8 cellular contexts compared by ENCODE assay signal in the genomic region with DNA sequence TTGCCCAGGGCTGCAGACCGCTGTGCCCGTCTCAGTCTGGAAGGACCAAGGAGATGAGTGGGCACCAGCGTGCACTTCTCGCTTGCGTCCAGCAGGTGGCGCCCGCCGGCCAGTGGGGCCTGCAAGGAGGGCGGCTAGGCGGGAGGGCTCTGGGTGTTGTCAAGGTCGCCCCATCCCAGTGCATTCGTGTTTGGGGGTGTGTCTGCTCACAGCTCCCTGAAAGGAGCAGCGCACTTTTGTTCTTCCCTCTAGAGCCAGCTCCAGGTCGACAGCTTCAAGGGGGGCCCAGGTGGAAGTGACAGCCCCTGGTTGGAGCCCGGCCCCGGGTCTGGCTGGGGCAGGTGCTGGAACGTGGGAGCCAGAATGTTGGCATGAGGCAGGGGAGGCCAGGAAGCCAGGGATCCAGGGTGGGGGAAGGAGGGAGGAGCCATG. TPM values are rescaled to one million over a fixed set of nuclear protein-coding genes. Genes with fewer than 3 reads are reported as not detected.
DNase-seq lines count a peak whose midpoint lies in the region; ATAC-seq and TF ChIP-seq lines count a peak whose summit lies in the region.

No MANE protein-coding gene starts in this region.

- H3K27me3 ChIP-seq in Caco-2 (replicated peaks; ENCODE audit: control insufficient read depth, insufficient read depth, low read length) (no peaks in the 10 kb centered on the region), IMR-90 (ENCODE audit: control insufficient read depth, insufficient read depth, low read length) (peaks cover 18% of the 10 kb centered on the region; the same call in 1 of the 2 replicates), Peyer's patch (no peaks in the 10 kb centered on the region), neural progenitor cell (peaks cover 26% of the 10 kb centered on the region)

- TF ChIP-seq RAD21 in IMR-90 (IDR thresholded peaks at IDR 0.05; ENCODE audit: low read length), result peak; percentile 85

- DNase-seq in Caco-2 (peak; percentile 69 to 84), IMR-90 (peak; percentile 45), Peyer's patch (peak; percentile 50 to 86 (median 82)), fibroblast of mammary gland (ENCODE audit: low read depth) (peak; percentile 48), neural progenitor cell (ENCODE audit: low spot score) (peak; percentile 86), stromal cell of bone marrow (ENCODE audit: low read depth) (peak; percentile 18)
- DNase-seq in activated T-cell treated with anti-CD3 and anti-CD28 coated beads, Interleukin-2, amount 50 U/mL, for 4 hours, result peak; percentile 69

- no peak overlapping the region for H4K8ac ChIP-seq in IMR-90 (ENCODE audit: low read depth in 2 of 2, low read length in 2 of 2)

- H3K36me3 Mint-ChIP-seq in Caco-2 (ENCODE audit: insufficient read depth, unreplicated experiment) (no peaks in the 10 kb centered on the region), neural progenitor cell (no peaks in the 10 kb centered on the region)
- no peaks in the 10 kb centered on the region for H3K36me3 Mint-ChIP-seq in activated T-cell treated with anti-CD3 and anti-CD28 coated beads, Interleukin-2, amount 50 U/mL, for 4 hours (ENCODE audit: insufficient read depth)

- peaks cover 10% of the 10 kb centered on the region for H3K27me3 Mint-ChIP-seq in Caco-2 (ENCODE audit: insufficient read depth, unreplicated experiment)
- H3K27me3 Mint-ChIP-seq in activated T-cell treated with anti-CD3 and anti-CD28 coated beads, Interleukin-2, amount 50 U/mL, for 4 hours (ENCODE audit: low read depth), result peaks cover 25% of the 10 kb centered on the region
- H3K27me3 Mint-ChIP-seq in neural progenitor cell (ENCODE audit: insufficient read depth, low read depth), result peaks cover 21% of the 10 kb centered on the region

- no peaks in the 10 kb centered on the region for H3K79me1 ChIP-seq in IMR-90 (ENCODE audit: low read depth in 1 of 2, low read length in 2 of 2)

- peak; percentile 95 to 96 for TF ChIP-seq CTCF in Caco-2 (IDR thresholded peaks at IDR 0.05; ENCODE audit: insufficient read depth in 1 of 2, low read depth in 1 of 2, low read length in 1 of 2, severe bottlenecking in 1 of 2, unreplicated experiment in 1 of 2)
- TF ChIP-seq CTCF in IMR-90 (conservative IDR thresholded peaks at IDR 0.05; ENCODE audit: low read depth, low read length), result peak; percentile 88
- peak; percentile 78 to 96 (median 81) for TF ChIP-seq CTCF in Peyer's patch (IDR thresholded peaks at IDR 0.05)
- TF ChIP-seq CTCF in fibroblast of mammary gland (conservative IDR thresholded peaks at IDR 0.05; ENCODE audit: control insufficient read depth, insufficient read depth, low read depth, low read length), result peak; percentile 81
- TF ChIP-seq CTCF in neural progenitor cell (IDR thresholded peaks at IDR 0.05), result peak; percentile 96

- WGBS in IMR-90 (ENCODE audit: extremely low coverage in 2 of 2, insufficient read length in 1 of 2), 2 experiments, result 20% methylated on average over 1 of the region's 17 CpGs; no CpG with 5 or more reads in 1 of the 2 experiments

- no peak overlapping the region for H2BK20ac ChIP-seq in IMR-90 (ENCODE audit: low read depth, low read length)

- no peak overlapping the region for H3K56ac ChIP-seq in IMR-90 (ENCODE audit: extremely low read depth, insufficient read depth, low read length)

- POLR2A ChIA-PET in Caco-2 (lab: Charles Lee) (no interaction called here), IMR-90 (lab: Charles Lee; ENCODE audit: unreplicated experiment) (no interaction called here)

- H3K4me2 ChIP-seq in IMR-90 (ENCODE audit: low read depth, low read length) (no peak overlapping the region), neural progenitor cell (no peak overlapping the region)

- H3K27ac Mint-ChIP-seq in Caco-2 (ENCODE audit: unreplicated experiment) (no peak overlapping the region), neural progenitor cell (no peak overlapping the region)

- H3K4me1 Mint-ChIP-seq in Caco-2 (ENCODE audit: low read depth, unreplicated experiment) (peaks cover 7% of the 10 kb centered on the region), neural progenitor cell (peaks cover 29% of the 10 kb centered on the region)
- peaks cover 5% of the 10 kb centered on the region for H3K4me1 Mint-ChIP-seq in activated T-cell treated with anti-CD3 and anti-CD28 coated beads, Interleukin-2, amount 50 U/mL, for 4 hours (ENCODE audit: low read depth)

- H3K23ac ChIP-seq in IMR-90 (ENCODE audit: low read depth, low read length), result no peak overlapping the region

- no peak overlapping the region for H3K4me3 Mint-ChIP-seq in Caco-2 (ENCODE audit: unreplicated experiment)
- H3K4me3 Mint-ChIP-seq in activated T-cell treated with anti-CD3 and anti-CD28 coated beads, Interleukin-2, amount 50 U/mL, for 4 hours, result no peak overlapping the region
- no peak overlapping the region for H3K4me3 Mint-ChIP-seq in neural progenitor cell

- ATAC-seq in IMR-90 (ENCODE audit: low read depth) (peak; percentile 86), GM19324 (IDR thresholded peaks at IDR 0.05; ENCODE audit: low FRiP score, unreplicated experiment) (no peak)
- ATAC-seq in activated T-cell treated with anti-CD3 and anti-CD28 coated beads, Interleukin-2, amount 50 U/mL, for 4 hours, result peak; percentile 65 to 71

- H2BK120ac ChIP-seq in IMR-90 (ENCODE audit: low read depth, low read length), result no peak overlapping the region

- TF ChIP-seq POLR2A in IMR-90 (IDR thresholded peaks at IDR 0.05; ENCODE audit: low read depth, low read length) (no peak), Peyer's patch (IDR thresholded peaks at IDR 0.05) (no peak)

- H2AK9ac ChIP-seq in IMR-90 (replicated peaks; ENCODE audit: low read depth, low read length, poor library complexity), result peak overlapping the region; percentile 80

- H3K79me2 ChIP-seq in neural progenitor cell (ENCODE audit: low read depth), result no peaks in the 10 kb centered on the region

- no peak overlapping the region for H2BK5ac ChIP-seq in IMR-90 (ENCODE audit: low read depth, low read length, poor library complexity, severe bottlenecking)

- CTCF ChIA-PET in Caco-2 (lab: Charles Lee) (no interaction called here), IMR-90 (lab: Yijun Ruan, JAX) (no interaction called here)

- H3K4me3 ChIP-seq in Caco-2 (ENCODE audit: low read depth, low read length) (no peak overlapping the region), IMR-90 (ENCODE audit: insufficient read depth, low read depth, low read length) (no peak overlapping the region), Peyer's patch (no peak overlapping the region), fibroblast of mammary gland (ENCODE audit: control insufficient read depth, low read depth, low read length) (no peak overlapping the region), neural progenitor cell (no peak overlapping the region)

- H3K9me3 Mint-ChIP-seq in Caco-2 (ENCODE audit: unreplicated experiment) (no peaks in the 10 kb centered on the region), neural progenitor cell (no peaks in the 10 kb centered on the region)
- no peaks in the 10 kb centered on the region for H3K9me3 Mint-ChIP-seq in activated T-cell treated with anti-CD3 and anti-CD28 coated beads, Interleukin-2, amount 50 U/mL, for 4 hours

- no peak overlapping the region for H3K18ac ChIP-seq in IMR-90 (ENCODE audit: low read depth, low read length)

- H2AFZ ChIP-seq in IMR-90 (replicated peaks; ENCODE audit: low read length, poor library complexity) (peak overlapping the region; percentile 73), neural progenitor cell (replicated peaks) (no peak overlapping the region)

- H3K9me1 ChIP-seq in IMR-90 (ENCODE audit: insufficient read depth, low read length), result no peaks in the 10 kb centered on the region

- no peak overlapping the region for H2BK15ac ChIP-seq in IMR-90 (ENCODE audit: low read depth, low read length)

- H3K36me3 ChIP-seq in Caco-2 (ENCODE audit: control insufficient read depth, insufficient read depth, low read length) (no peaks in the 10 kb centered on the region), IMR-90 (ENCODE audit: control insufficient read depth, insufficient read depth, low read length) (no peaks in the 10 kb centered on the region), Peyer's patch (no peaks in the 10 kb centered on the region), neural progenitor cell (no peaks in the 10 kb centered on the region)

- H3K9me3 ChIP-seq in Caco-2, result no peaks in the 10 kb centered on the region
- no peaks in the 10 kb centered on the region for H3K9me3 ChIP-seq in IMR-90 (ENCODE audit: control insufficient read depth, insufficient read depth, low read length)
- no peaks in the 10 kb centered on the region for H3K9me3 ChIP-seq in Peyer's patch
- no peaks in the 10 kb centered on the region for H3K9me3 ChIP-seq in neural progenitor cell (ENCODE audit: low read depth)

- in situ Hi-C loops in IMR-90 (cut with MboI; ENCODE audit: low sequenced_read_pairs), result loop anchor here (25.0 kb wide), 1 partner anchor 1249 kb away; no protein-coding TSS in a partner anchor

- H3K27ac ChIP-seq in IMR-90 (ENCODE audit: insufficient read depth, low read length) (no peak overlapping the region), Peyer's patch (no peak overlapping the region), neural progenitor cell (no peak overlapping the region)

- no peaks in the 10 kb centered on the region for H4K20me1 ChIP-seq in IMR-90 (ENCODE audit: insufficient read depth, low read length)
- no peaks in the 10 kb centered on the region for H4K20me1 ChIP-seq in neural progenitor cell (ENCODE audit: low read depth)

- no TSS peak for BruUV-seq in Caco-2 (replicated peaks; lab: Mats Ljungman, UMichigan)
- no TSS peak for BruUV-seq in IMR-90 (replicated peaks; lab: Mats Ljungman, UMichigan)

- no peak overlapping the region for H3K14ac ChIP-seq in IMR-90 (replicated peaks; ENCODE audit: low read depth, low read length)

- dilution Hi-C loops in IMR-90 (cut with HindIII; ENCODE audit: low sequenced_read_pairs, unreplicated experiment), result no loop called here

- H3K4me1 ChIP-seq in Caco-2 (0 out of 2 replicates have a peak, but pooled peaks cover 4% of the 10 kb centered on the region), IMR-90 (ENCODE audit: control insufficient read depth, insufficient read depth, low read length) (no peaks in the 10 kb centered on the region), Peyer's patch (no peaks in the 10 kb centered on the region), neural progenitor cell (peaks cover 27% of the 10 kb centered on the region)

- no peak overlapping the region for H2AK5ac ChIP-seq in IMR-90 (ENCODE audit: low read depth, low read length)

- H3F3A ChIP-seq in neural progenitor cell (ENCODE audit: low read depth), result no peaks in the 10 kb centered on the region

- H3K4ac ChIP-seq in IMR-90 (ENCODE audit: low read depth, low read length), result no peak overlapping the region

- H4K91ac ChIP-seq in IMR-90 (ENCODE audit: insufficient read depth, low read depth, low read length), result no peak overlapping the region

- intact Hi-C loops in Caco-2 (cut with micrococcal nuclease; ENCODE audit: unreplicated experiment), result loop anchor here (10.0 kb wide), 1 partner anchor 436 kb away; no protein-coding TSS in a partner anchor
- intact Hi-C loops in IMR-90 (cut with micrococcal nuclease), result loop anchor here (1.0 to 2.0 kb wide), 4 partner anchors 408 to 558 kb away; no protein-coding TSS in a partner anchor

- no peak overlapping the region for H4K5ac ChIP-seq in IMR-90 (ENCODE audit: low read depth, low read length)

- no peak overlapping the region for H3K9ac ChIP-seq in IMR-90 (ENCODE audit: low read depth, low read length)
- H3K9ac ChIP-seq in neural progenitor cell, result no peak overlapping the region

RNA-seq across cellular contexts. Expression of gene MPPED1, which starts 23.4 kb away (rescaled TPM):
- not detected in 2 replicates for total RNA-seq in Caco-2 (2022)
- not detected in 2 replicates for total RNA-seq in IMR-90 (2012; rRNA removed)
- polyA plus RNA-seq in IMR-90 (2012; rRNA removed), result not detected in 2 replicates
- polyA plus RNA-seq in IMR-90 (2012; cell fraction: cytosol; rRNA removed), result not detected in 2 replicates
- not detected in 2 replicates for polyA plus RNA-seq in IMR-90 (2012; cell fraction: nucleus; rRNA removed; ENCODE audit: low replicate concordance)
- total RNA-seq in Peyer's patch, result not detected
- total RNA-seq in activated T-cell treated with anti-CD3 and anti-CD28 coated beads, Interleukin-2, amount 50 U/mL, for 4 hours, result not detected
- total RNA-seq in neural progenitor cell (ENCODE audit: low replicate concordance), result 2.0 and 4.5 TPM in 2 replicates

RNA-seq across cellular contexts. Expression of gene SCUBE1, which starts 45.3 kb away (rescaled TPM):
- not detected in 2 replicates for total RNA-seq in Caco-2 (2022)
- total RNA-seq in IMR-90 (2012; rRNA removed), result not detected in 2 replicates
- polyA plus RNA-seq in IMR-90 (2012; rRNA removed), result not detected in 2 replicates
- not detected in 2 replicates for polyA plus RNA-seq in IMR-90 (2012; cell fraction: cytosol; rRNA removed)
- polyA plus RNA-seq in IMR-90 (2012; cell fraction: nucleus; rRNA removed; ENCODE audit: low replicate concordance), result not detected in 2 replicates
- 10 to 100 TPM in 2 of 4 donors, 1 to 10 TPM in 2; 1.6 to 47.9 (median 7.9) TPM for total RNA-seq in Peyer's patch
- total RNA-seq in activated T-cell treated with anti-CD3 and anti-CD28 coated beads, Interleukin-2, amount 50 U/mL, for 4 hours, result under 1 TPM in 1 of 3 donors, not detected in 2; 0.08 TPM
- total RNA-seq in neural progenitor cell (ENCODE audit: low replicate concordance), result 25.9 and 35.3 TPM in 2 replicates

Comparison
In these comparisons a context has a peak if more than half of its experiments do, and no peak if none do; other contexts are left out.
1. DNase-seq: peak in every context shown above with its lines; median percentile 86 in neural progenitor cell; 82 in Peyer's patch; 76 in Caco-2; 69 in activated T-cell treated with anti-CD3 and anti-CD28 coated beads, Interleukin-2, amount 50 U/mL, for 4 hours; 48 in fibroblast of mammary gland; 45 in IMR-90; 18 in stromal cell of bone marrow.